1 cellular context compared by ENCODE assay signal in the genomic region with DNA sequence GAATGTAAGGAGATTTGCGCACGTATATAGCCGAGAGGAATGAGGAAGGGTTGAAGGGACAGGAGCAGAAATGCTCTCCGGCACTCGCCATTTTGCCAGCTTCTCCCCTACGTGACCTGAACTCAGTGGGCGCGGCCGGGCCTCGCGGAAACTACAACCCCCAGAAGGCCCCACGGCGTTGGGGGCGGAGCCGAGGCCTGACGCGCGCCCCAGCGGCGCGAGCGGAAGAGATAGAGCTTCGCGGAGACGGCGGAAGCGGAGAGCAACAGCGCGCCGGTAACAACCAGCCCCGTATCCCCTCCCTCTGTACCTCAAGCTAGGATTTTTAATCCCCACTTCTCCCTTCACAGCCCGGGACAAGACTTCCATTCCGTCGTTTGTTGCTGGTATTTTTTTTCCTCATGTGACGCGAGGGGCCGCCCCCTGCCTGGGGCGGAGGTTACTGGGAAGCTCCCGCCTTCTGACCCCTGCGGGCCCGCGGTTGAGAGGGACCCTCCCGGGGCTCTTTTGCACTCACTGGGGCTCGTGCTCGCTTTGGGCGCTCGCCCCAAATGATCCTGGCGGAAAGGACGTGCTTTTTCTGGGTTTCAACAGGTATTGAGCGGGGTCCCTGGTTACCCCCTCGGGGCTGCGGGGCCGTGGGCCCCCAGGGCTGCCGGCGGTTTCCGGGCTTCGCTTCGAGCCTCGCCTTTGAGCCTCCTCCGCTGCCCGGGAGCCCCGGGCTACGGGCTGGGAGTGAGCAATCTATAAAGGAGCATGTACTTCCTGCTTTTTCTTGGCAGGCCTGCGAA.
TF ChIP-seq lines count a peak whose summit lies in the region.

Gene R3HCC1L (plus strand): TSS at position 227 of the 791 bp plus-strand sequence. CDS start 73,458 bp downstream, outside the sequence.

TF ChIP-seq in K562, 482 proteins besides CTCF, POLR2A, EP300 and RAD21 (continued from another document and continues in another):
- TF ChIP-seq, protein P1, sequence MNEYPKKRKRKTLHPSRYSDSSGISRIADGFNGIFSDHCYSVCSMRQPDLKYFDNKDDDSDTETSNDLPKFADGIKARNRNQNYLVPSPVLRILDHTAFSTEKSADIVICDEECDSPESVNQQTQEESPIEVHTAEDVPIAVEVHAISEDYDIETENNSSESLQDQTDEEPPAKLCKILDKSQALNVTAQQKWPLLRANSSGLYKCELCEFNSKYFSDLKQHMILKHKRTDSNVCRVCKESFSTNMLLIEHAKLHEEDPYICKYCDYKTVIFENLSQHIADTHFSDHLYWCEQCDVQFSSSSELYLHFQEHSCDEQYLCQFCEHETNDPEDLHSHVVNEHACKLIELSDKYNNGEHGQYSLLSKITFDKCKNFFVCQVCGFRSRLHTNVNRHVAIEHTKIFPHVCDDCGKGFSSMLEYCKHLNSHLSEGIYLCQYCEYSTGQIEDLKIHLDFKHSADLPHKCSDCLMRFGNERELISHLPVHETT (CRISPR knock-in tag; conservative IDR thresholded peaks at IDR 0.05 in 1 of 2, IDR thresholded peaks at IDR 0.05 in 1 of 2), result no peak
- TF ChIP-seq E2F4 (CRISPR knock-in tag; IDR thresholded peaks at IDR 0.05; ENCODE audit: low read depth), result no peak
- TF ChIP-seq PTRF (tag; IDR thresholded peaks at IDR 0.05), result no peak
- TF ChIP-seq ESRRB (CRISPR knock-in tag; IDR thresholded peaks at IDR 0.05; ENCODE audit: borderline replicate concordance), result no peak
- TF ChIP-seq NFRKB (IDR thresholded peaks at IDR 0.05; ENCODE audit: low read depth), result no peak
- TF ChIP-seq LCOR (CRISPR knock-in tag; IDR thresholded peaks at IDR 0.05), result no peak
- no peak for TF ChIP-seq ZZZ3 (IDR thresholded peaks at IDR 0.05)
- no peak for TF ChIP-seq EGR1 (conservative IDR thresholded peaks at IDR 0.05)
- TF ChIP-seq POLR2B (IDR thresholded peaks at IDR 0.05; ENCODE audit: low read depth, partially characterized antibody), result peak; percentile 69
- TF ChIP-seq, protein P2, sequence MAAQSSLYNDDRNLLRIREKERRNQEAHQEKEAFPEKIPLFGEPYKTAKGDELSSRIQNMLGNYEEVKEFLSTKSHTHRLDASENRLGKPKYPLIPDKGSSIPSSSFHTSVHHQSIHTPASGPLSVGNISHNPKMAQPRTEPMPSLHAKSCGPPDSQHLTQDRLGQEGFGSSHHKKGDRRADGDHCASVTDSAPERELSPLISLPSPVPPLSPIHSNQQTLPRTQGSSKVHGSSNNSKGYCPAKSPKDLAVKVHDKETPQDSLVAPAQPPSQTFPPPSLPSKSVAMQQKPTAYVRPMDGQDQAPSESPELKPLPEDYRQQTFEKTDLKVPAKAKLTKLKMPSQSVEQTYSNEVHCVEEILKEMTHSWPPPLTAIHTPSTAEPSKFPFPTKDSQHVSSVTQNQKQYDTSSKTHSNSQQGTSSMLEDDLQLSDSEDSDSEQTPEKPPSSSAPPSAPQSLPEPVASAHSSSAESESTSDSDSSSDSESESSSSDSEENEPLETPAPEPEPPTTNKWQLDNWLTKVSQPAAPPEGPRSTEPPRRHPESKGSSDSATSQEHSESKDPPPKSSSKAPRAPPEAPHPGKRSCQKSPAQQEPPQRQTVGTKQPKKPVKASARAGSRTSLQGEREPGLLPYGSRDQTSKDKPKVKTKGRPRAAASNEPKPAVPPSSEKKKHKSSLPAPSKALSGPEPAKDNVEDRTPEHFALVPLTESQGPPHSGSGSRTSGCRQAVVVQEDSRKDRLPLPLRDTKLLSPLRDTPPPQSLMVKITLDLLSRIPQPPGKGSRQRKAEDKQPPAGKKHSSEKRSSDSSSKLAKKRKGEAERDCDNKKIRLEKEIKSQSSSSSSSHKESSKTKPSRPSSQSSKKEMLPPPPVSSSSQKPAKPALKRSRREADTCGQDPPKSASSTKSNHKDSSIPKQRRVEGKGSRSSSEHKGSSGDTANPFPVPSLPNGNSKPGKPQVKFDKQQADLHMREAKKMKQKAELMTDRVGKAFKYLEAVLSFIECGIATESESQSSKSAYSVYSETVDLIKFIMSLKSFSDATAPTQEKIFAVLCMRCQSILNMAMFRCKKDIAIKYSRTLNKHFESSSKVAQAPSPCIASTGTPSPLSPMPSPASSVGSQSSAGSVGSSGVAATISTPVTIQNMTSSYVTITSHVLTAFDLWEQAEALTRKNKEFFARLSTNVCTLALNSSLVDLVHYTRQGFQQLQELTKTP (IDR thresholded peaks at IDR 0.05; ENCODE audit: low read depth in 1 of 2, partially characterized antibody in 2 of 2), result peak in 1 of 2 experiments; percentile 79
- TF ChIP-seq SRSF7 (optimal IDR thresholded peaks at IDR 0.05; ENCODE audit: low read depth, low read length), result no peak
- no peak for TF ChIP-seq PRMT5 (CRISPR knock-in tag; IDR thresholded peaks at IDR 0.05)
- TF ChIP-seq STAT5A (IDR thresholded peaks at IDR 0.05; ENCODE audit: borderline replicate concordance, low read length), result no peak
- no peak for TF ChIP-seq ELK1 (CRISPR knock-in tag; IDR thresholded peaks at IDR 0.05)
- TF ChIP-seq, protein P3, sequence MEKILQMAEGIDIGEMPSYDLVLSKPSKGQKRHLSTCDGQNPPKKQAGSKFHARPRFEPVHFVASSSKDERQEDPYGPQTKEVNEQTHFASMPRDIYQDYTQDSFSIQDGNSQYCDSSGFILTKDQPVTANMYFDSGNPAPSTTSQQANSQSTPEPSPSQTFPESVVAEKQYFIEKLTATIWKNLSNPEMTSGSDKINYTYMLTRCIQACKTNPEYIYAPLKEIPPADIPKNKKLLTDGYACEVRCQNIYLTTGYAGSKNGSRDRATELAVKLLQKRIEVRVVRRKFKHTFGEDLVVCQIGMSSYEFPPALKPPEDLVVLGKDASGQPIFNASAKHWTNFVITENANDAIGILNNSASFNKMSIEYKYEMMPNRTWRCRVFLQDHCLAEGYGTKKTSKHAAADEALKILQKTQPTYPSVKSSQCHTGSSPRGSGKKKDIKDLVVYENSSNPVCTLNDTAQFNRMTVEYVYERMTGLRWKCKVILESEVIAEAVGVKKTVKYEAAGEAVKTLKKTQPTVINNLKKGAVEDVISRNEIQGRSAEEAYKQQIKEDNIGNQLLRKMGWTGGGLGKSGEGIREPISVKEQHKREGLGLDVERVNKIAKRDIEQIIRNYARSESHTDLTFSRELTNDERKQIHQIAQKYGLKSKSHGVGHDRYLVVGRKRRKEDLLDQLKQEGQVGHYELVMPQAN (IDR thresholded peaks at IDR 0.05; ENCODE audit: borderline replicate concordance), result 0 out of 2 replicates have a peak, but pooled peaks have one; percentile 41
- TF ChIP-seq CREB3 (tag; conservative IDR thresholded peaks at IDR 0.05; ENCODE audit: low read depth), result no peak
- no peak for TF ChIP-seq SREBF1 (IDR thresholded peaks at IDR 0.05; ENCODE audit: borderline replicate concordance, low read depth, low read length)
- no peak for TF ChIP-seq NBN (IDR thresholded peaks at IDR 0.05; ENCODE audit: low read depth)
- peak; percentile 91 for TF ChIP-seq CREM (IDR thresholded peaks at IDR 0.05; ENCODE audit: low read depth)
- TF ChIP-seq ZNF589 (CRISPR knock-in tag; IDR thresholded peaks at IDR 0.05; ENCODE audit: low read depth), result 0 out of 2 replicates have a peak, but pooled peaks have one; percentile 47
- no peak for TF ChIP-seq KAT8 (IDR thresholded peaks at IDR 0.05; ENCODE audit: low read depth)
- TF ChIP-seq ETV5 (CRISPR knock-in tag; IDR thresholded peaks at IDR 0.05; ENCODE audit: low read depth), result peak; percentile 59; the same call in 1 of the 2 replicates
- TF ChIP-seq GABPB2 (CRISPR knock-in tag; conservative IDR thresholded peaks at IDR 0.05), result no peak
- TF ChIP-seq, protein P4, sequence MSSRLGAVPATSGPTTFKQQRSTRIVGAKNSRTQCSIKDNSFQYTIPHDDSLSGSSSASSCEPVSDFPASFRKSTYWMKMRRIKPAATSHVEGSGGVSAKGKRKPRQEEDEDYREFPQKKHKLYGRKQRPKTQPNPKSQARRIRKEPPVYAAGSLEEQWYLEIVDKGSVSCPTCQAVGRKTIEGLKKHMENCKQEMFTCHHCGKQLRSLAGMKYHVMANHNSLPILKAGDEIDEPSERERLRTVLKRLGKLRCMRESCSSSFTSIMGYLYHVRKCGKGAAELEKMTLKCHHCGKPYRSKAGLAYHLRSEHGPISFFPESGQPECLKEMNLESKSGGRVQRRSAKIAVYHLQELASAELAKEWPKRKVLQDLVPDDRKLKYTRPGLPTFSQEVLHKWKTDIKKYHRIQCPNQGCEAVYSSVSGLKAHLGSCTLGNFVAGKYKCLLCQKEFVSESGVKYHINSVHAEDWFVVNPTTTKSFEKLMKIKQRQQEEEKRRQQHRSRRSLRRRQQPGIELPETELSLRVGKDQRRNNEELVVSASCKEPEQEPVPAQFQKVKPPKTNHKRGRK (tag; IDR thresholded peaks at IDR 0.05), result no peak
- no peak for TF ChIP-seq MEIS2 (IDR thresholded peaks at IDR 0.05; ENCODE audit: partially characterized antibody)
- TF ChIP-seq FOXK2 (conservative IDR thresholded peaks at IDR 0.05 in 1 of 2, IDR thresholded peaks at IDR 0.05 in 1 of 2; ENCODE audit: low read depth in 2 of 2), result peak; percentile 57 to 85; a peak in 2 of 4 replicates
- TF ChIP-seq SETDB1 (IDR thresholded peaks at IDR 0.05; ENCODE audit: low read length), result no peak
- no peak for TF ChIP-seq ZNF23 (CRISPR knock-in tag; IDR thresholded peaks at IDR 0.05)
- TF ChIP-seq MTF1 (CRISPR knock-in tag; IDR thresholded peaks at IDR 0.05; ENCODE audit: borderline replicate concordance), result no peak
- no peak for TF ChIP-seq ZNF764 (CRISPR knock-in tag; IDR thresholded peaks at IDR 0.05; ENCODE audit: low read depth)
- no peak for TF ChIP-seq MYNN (IDR thresholded peaks at IDR 0.05)
- no peak for TF ChIP-seq MYNN (CRISPR knock-in tag; IDR thresholded peaks at IDR 0.05)
- no peak for TF ChIP-seq ARID3B (CRISPR knock-in tag; IDR thresholded peaks at IDR 0.05; ENCODE audit: borderline replicate concordance)
- TF ChIP-seq ZNF121 (CRISPR knock-in tag; conservative IDR thresholded peaks at IDR 0.05), result no peak
- TF ChIP-seq HDAC2 (IDR thresholded peaks at IDR 0.05), result no peak
- peak; percentile 32 to 37 for TF ChIP-seq E2F6 (IDR thresholded peaks at IDR 0.05; ENCODE audit: borderline replicate concordance in 1 of 2, extremely low read depth in 1 of 2, insufficient read depth in 1 of 2, insufficient read length in 1 of 2, low read depth in 1 of 2, low read length in 1 of 2, poor library complexity in 1 of 2, severe bottlenecking in 1 of 2)
- TF ChIP-seq ZNF175 (CRISPR knock-in tag; IDR thresholded peaks at IDR 0.05; ENCODE audit: low read depth), result no peak
- no peak for TF ChIP-seq SMARCA5 (IDR thresholded peaks at IDR 0.05)
- no peak for TF ChIP-seq PKNOX1 (IDR thresholded peaks at IDR 0.05)
- no peak for TF ChIP-seq ZNF263 (CRISPR knock-in tag; IDR thresholded peaks at IDR 0.05; ENCODE audit: borderline replicate concordance)
- TF ChIP-seq NRF1 (conservative IDR thresholded peaks at IDR 0.05 in 1 of 2, IDR thresholded peaks at IDR 0.05 in 1 of 2), result peak; percentile 72 to 79
